In the genomic region with DNA sequence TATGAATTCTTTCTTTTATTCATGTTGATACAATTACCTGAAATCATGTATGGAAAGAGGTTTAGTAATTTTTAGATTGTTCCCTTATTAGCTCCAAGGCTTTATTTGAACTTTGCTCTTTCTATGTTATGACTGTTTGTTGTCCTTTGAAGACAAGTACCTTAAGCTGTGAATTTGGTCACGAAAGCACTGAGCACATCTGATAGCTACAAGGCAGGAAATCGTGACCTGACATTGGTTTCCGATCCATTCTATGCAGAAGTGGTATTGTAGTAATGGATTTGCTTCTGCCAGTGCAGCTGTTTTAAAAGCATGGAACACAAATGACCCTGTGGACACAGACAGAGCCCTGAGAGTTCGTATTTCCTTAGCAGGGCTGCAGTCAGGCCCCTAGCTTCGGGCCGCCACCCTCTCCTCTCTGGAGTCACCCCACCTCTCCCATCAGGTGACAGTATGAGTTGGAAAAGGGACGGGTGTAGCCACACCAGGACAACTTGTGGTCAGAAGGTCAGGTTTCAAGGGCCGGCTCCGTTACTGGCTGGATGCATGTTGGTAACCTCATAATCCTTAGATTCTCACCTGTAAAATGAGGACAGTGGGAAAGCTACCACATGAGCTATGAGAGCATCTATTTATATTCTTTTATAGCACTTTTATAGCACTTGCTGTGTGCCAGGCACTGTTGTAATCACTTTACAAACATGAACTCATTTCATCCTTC, we compare ENCODE assay signal across 9 cellular contexts.
DNase-seq lines count a peak whose midpoint lies in the region; ATAC-seq and TF ChIP-seq lines count a peak whose summit lies in the region.
"Had no signal": no experiment of that assay in that cellular context is flagged by ENCODE, and none has a peak within 500 bp of the region (broad histone marks: within the 10 kb centered on the region; RNA-seq: fewer than 3 reads in every experiment).

No MANE protein-coding gene starts in this region.

- H3K27ac ChIP-seq in epithelial cell of prostate (peak overlapping the region; percentile 19), psoas muscle (peak overlapping the region; percentile 83)

- peak; percentile 89 for DNase-seq in LNCaP clone FGC (ENCODE audit: low read depth)
- DNase-seq in epithelial cell of prostate (ENCODE audit: low read depth, low spot score), result no peak
- DNase-seq in psoas muscle, result peak; percentile 58 to 84
- no peak for DNase-seq in NAMALWA (ENCODE audit: low spot score)
- DNase-seq: stimulated activated CD4-positive, alpha-beta T cell treated with anti-CD3 and anti-CD28 coated beads, Interleukin-2, amount 100 ng/mL, for 48 hours had no signal

- peak; percentile 29 for ATAC-seq in GM18861 (IDR thresholded peaks at IDR 0.05; ENCODE audit: unreplicated experiment)
- ATAC-seq in psoas muscle, result peak; percentile 95 to 97 (median 96)
- no peak for ATAC-seq in HG02885 (IDR thresholded peaks at IDR 0.05; ENCODE audit: poor library complexity, unreplicated experiment)
- no peak for ATAC-seq in HG03095 (IDR thresholded peaks at IDR 0.05; ENCODE audit: unreplicated experiment)
- no peak for ATAC-seq in GM18909 (IDR thresholded peaks at IDR 0.05; ENCODE audit: poor library complexity, unreplicated experiment)

- H3K27me3 ChIP-seq in psoas muscle (ENCODE audit: insufficient read depth in 3 of 3, low read length in 2 of 3), result no peaks in the 10 kb centered on the region

- H3K4me3 ChIP-seq in LNCaP clone FGC (ENCODE audit: low read depth, low read length) (no peak overlapping the region), psoas muscle (peak overlapping the region; percentile 23)

- WGBS in psoas muscle, 3 donors, result 14 to 22% (median 15%) methylated on average over 9 of the region's 9 CpGs

- no peaks in the 10 kb centered on the region for H3K36me3 ChIP-seq in psoas muscle (ENCODE audit: insufficient read depth in 1 of 2, low read depth in 1 of 2)

- TF ChIP-seq CTCF in LNCaP clone FGC (IDR thresholded peaks at IDR 0.05; ENCODE audit: control insufficient read depth, extremely low read depth, insufficient read depth) (no peak), psoas muscle (IDR thresholded peaks at IDR 0.05) (no peak)

- H3K4me1 ChIP-seq in psoas muscle, result peaks cover 46% of the 10 kb centered on the region

- intact Hi-C loops in psoas muscle (cut with DNase I), result loop anchor here (5.0 kb wide), 2 partner anchors 54 to 59 kb away; no protein-coding TSS in a partner anchor

- no peaks in the 10 kb centered on the region for H3K9me3 ChIP-seq in psoas muscle

Comparison
In these comparisons a context has a peak if more than half of its experiments do, and no peak if none do; other contexts are left out.
1. ATAC-seq: peak in GM18861 (single experiment) and psoas muscle (4 of 4); none in HG02885 (single experiment), HG03095 (single experiment) and GM18909 (single experiment).
2. DNase-seq: peak in LNCaP clone FGC (single experiment) and psoas muscle (2 of 2); none in epithelial cell of prostate (single experiment) and NAMALWA (single experiment).